1 cellular context compared by ENCODE assay signal in the genomic region with DNA sequence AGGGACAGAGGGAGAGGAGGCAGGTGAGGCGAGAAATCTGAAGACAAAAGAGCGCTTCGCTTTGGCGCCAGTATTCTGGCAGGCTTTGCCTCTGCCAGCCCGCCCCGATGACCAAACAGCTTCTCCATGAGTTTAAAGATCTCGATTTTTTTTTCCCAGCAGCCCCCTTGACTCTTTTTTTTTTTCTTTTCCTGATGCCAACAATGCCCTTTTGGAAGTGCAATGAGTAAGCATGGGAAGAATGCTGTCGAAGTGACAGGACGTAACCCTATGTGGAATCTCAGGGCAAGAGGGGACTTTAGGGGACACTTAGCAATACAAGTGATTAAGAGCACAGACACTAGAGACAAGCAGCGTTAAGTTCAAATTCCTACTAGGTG.
TF ChIP-seq lines count a peak whose summit lies in the region.

No MANE protein-coding gene starts in this region.

TF ChIP-seq in H1, 55 proteins besides CTCF, POLR2A, EP300 and RAD21:
- TF ChIP-seq, protein P1, sequence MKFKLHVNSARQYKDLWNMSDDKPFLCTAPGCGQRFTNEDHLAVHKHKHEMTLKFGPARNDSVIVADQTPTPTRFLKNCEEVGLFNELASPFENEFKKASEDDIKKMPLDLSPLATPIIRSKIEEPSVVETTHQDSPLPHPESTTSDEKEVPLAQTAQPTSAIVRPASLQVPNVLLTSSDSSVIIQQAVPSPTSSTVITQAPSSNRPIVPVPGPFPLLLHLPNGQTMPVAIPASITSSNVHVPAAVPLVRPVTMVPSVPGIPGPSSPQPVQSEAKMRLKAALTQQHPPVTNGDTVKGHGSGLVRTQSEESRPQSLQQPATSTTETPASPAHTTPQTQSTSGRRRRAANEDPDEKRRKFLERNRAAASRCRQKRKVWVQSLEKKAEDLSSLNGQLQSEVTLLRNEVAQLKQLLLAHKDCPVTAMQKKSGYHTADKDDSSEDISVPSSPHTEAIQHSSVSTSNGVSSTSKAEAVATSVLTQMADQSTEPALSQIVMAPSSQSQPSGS (IDR thresholded peaks at IDR 0.05; ENCODE audit: low read length), result no peak
- no peak for TF ChIP-seq JUND (IDR thresholded peaks at IDR 0.05; ENCODE audit: low read length)
- TF ChIP-seq SP2 (IDR thresholded peaks at IDR 0.05; ENCODE audit: low read length), result no peak
- TF ChIP-seq RFX5 (IDR thresholded peaks at IDR 0.05; ENCODE audit: borderline replicate concordance, low read depth, low read length), result no peak
- TF ChIP-seq, protein P2, sequence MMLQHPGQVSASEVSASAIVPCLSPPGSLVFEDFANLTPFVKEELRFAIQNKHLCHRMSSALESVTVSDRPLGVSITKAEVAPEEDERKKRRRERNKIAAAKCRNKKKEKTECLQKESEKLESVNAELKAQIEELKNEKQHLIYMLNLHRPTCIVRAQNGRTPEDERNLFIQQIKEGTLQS (IDR thresholded peaks at IDR 0.05; ENCODE audit: insufficient read depth, low read depth, low read length), result no peak
- no peak for TF ChIP-seq PHF8 (conservative IDR thresholded peaks at IDR 0.05; ENCODE audit: low read depth, low read length)
- TF ChIP-seq BCL11A (IDR thresholded peaks at IDR 0.05; ENCODE audit: low read depth in 2 of 2, low read length in 2 of 2), result no peak
- no peak for TF ChIP-seq BRCA1 (IDR thresholded peaks at IDR 0.05; ENCODE audit: low read depth, low read length)
- no peak for TF ChIP-seq SAP30 (IDR thresholded peaks at IDR 0.05; ENCODE audit: insufficient read depth, insufficient replicate concordance, low read length)
- no peak for TF ChIP-seq SIRT6 (IDR thresholded peaks at IDR 0.05; ENCODE audit: low read length)
- TF ChIP-seq CHD1 (IDR thresholded peaks at IDR 0.05; ENCODE audit: low read depth, low read length), result no peak
- no peak for TF ChIP-seq CREB1 (IDR thresholded peaks at IDR 0.05)
- TF ChIP-seq POU5F1 (IDR thresholded peaks at IDR 0.05; ENCODE audit: low read depth, low read length), result no peak
- TF ChIP-seq CTBP2 (IDR thresholded peaks at IDR 0.05; ENCODE audit: borderline replicate concordance, insufficient read depth, insufficient read length, low read length), result no peak
- no peak for TF ChIP-seq SRF (IDR thresholded peaks at IDR 0.05; ENCODE audit: low read depth, low read length)
- TF ChIP-seq HDAC6 (IDR thresholded peaks at IDR 0.05; ENCODE audit: low read depth, low read length), result no peak
- no peak for TF ChIP-seq GTF2F1 (IDR thresholded peaks at IDR 0.05; ENCODE audit: borderline replicate concordance, low read depth, low read length)
- TF ChIP-seq TAF7 (optimal IDR thresholded peaks at IDR 0.05; ENCODE audit: borderline replicate concordance, low read depth, low read length), result no peak
